ENCODE assay signal across 9 cellular contexts in the genomic region with DNA sequence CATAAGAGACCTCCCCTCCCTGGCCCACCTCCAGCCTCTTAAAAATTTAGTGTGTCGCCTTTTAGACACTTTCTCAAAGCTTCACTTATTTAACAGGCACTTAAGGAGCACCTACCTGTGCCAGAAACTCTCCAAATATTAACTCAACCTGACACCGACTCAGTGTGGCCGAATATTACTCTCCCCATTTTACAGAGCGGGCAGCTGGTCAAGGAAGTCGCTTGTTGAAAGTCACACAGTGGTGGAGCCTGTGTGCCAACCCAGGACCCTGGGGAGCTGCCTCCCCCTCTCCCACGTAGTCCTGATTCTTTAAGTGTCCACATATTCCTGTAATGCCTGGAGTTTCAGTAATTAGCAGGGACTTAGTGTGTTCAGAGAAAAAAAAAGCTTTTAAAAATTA. TPM values are rescaled to one million over a fixed set of nuclear protein-coding genes. Genes with fewer than 3 reads are reported as not detected.
DNase-seq lines count a peak whose midpoint lies in the region; ATAC-seq and TF ChIP-seq lines count a peak whose summit lies in the region.
"Had no signal": no experiment of that assay in that cellular context is flagged by ENCODE, and none has a peak within 500 bp of the region (broad histone marks: within the 10 kb centered on the region; RNA-seq: fewer than 3 reads in every experiment).

No MANE protein-coding gene starts in this region.

- no peak for TF ChIP-seq EP300 in sigmoid colon (IDR thresholded peaks at IDR 0.05)

- H3K4me1 ChIP-seq in DOHH2 (ENCODE audit: control insufficient read depth, low read length) (peaks cover 42% of the 10 kb centered on the region), SJCRH30 (peaks cover 30% of the 10 kb centered on the region), sigmoid colon (peaks cover 0 to 65% (median 45%) of the 10 kb centered on the region in 4 donors)

- H3K4me3 ChIP-seq in DOHH2 (ENCODE audit: low read length), result peak overlapping the region; percentile 78
- peak overlapping the region; percentile 97 for H3K4me3 ChIP-seq in SJCRH30
- H3K4me3 ChIP-seq in fibroblast of pulmonary artery (replicated peaks; ENCODE audit: low read depth, low read length), result peak overlapping the region; percentile 75
- H3K4me3 ChIP-seq in sigmoid colon, result peak overlapping the region; percentile 71 to 94 (median 82)

- TF ChIP-seq POLR2A in sigmoid colon (IDR thresholded peaks at IDR 0.05), result no peak

- TF ChIP-seq CTCF in DOHH2 (IDR thresholded peaks at IDR 0.05; ENCODE audit: low read depth, low read length, poor library complexity, severe bottlenecking), result no peak
- TF ChIP-seq CTCF in fibroblast of pulmonary artery (IDR thresholded peaks at IDR 0.05; ENCODE audit: low read length, missing control alignments), result no peak
- TF ChIP-seq CTCF in sigmoid colon (IDR thresholded peaks at IDR 0.05), result no peak

- no peak for ATAC-seq in GM21619 (IDR thresholded peaks at IDR 0.05; ENCODE audit: unreplicated experiment)
- no peak for ATAC-seq in HG02885 (IDR thresholded peaks at IDR 0.05; ENCODE audit: poor library complexity, unreplicated experiment)

- DNase-seq in SJCRH30, result peak in 1 of 2 experiments; percentile 49
- DNase-seq in fibroblast of pulmonary artery (ENCODE audit: low read depth), result no peak
- DNase-seq in sigmoid colon, result no peak
- no peak for DNase-seq in NCI-H187 (lab: John Stamatoyannopoulos, UW)
- DNase-seq in NCI-H446 treated with DMSO at 0.1 percent for 48 hours (lab: John Stamatoyannopoulos, UW), result no peak
- DNase-seq: NCI-H1694 had no signal

- H3F3A ChIP-seq in DOHH2 (ENCODE audit: control insufficient read depth, insufficient read depth), result no peaks in the 10 kb centered on the region

- H4K20me1 ChIP-seq in DOHH2 (ENCODE audit: control insufficient read depth, insufficient read depth, low read depth, low read length), result peaks cover 9% of the 10 kb centered on the region; the same call in 1 of the 2 replicates

- H3K4me2 ChIP-seq in DOHH2 (ENCODE audit: low read length), result peak overlapping the region; percentile 68

- peaks cover 36% of the 10 kb centered on the region for H3K79me2 ChIP-seq in DOHH2 (ENCODE audit: control insufficient read depth, low read length)

- H3K36me3 ChIP-seq in DOHH2 (ENCODE audit: control insufficient read depth, low read length) (no peaks in the 10 kb centered on the region), SJCRH30 (peaks cover 3% of the 10 kb centered on the region; the same call in 1 of the 2 replicates), sigmoid colon (no peaks in the 10 kb centered on the region)

- no peaks in the 10 kb centered on the region for H3K9me3 ChIP-seq in DOHH2 (ENCODE audit: control insufficient read depth, insufficient read depth, low read length)
- no peaks in the 10 kb centered on the region for H3K9me3 ChIP-seq in SJCRH30 (replicated peaks)
- no peaks in the 10 kb centered on the region for H3K9me3 ChIP-seq in sigmoid colon

- intact Hi-C loops in sigmoid colon (cut with DNase I), result loop anchor here (10.0 kb wide), 1 partner anchor 326 kb away; no protein-coding TSS in a partner anchor

- no peaks in the 10 kb centered on the region for H3K9me2 ChIP-seq in DOHH2 (replicated peaks; ENCODE audit: control insufficient read depth, low read length)

- no peak overlapping the region for H3K27ac ChIP-seq in DOHH2 (ENCODE audit: low read depth, low read length)
- peak overlapping the region; percentile 90 for H3K27ac ChIP-seq in SJCRH30
- H3K27ac ChIP-seq in sigmoid colon, result peak overlapping the region; percentile 83 to 96 (median 92)

- H3K27me3 ChIP-seq in DOHH2 (ENCODE audit: control insufficient read depth, low read length) (peaks cover 11% of the 10 kb centered on the region; the same call in 1 of the 2 replicates), SJCRH30 (no peaks in the 10 kb centered on the region), sigmoid colon (no peaks in the 10 kb centered on the region)

- WGBS in sigmoid colon, 2 donors, result 10 to 39% methylated on average over 6 of the region's 6 CpGs

RNA-seq across cellular contexts. Expression of gene PMEPA1, which starts 1.0 kb away (rescaled TPM):
- 15.0 and 15.4 TPM in 2 replicates for total RNA-seq in SJCRH30 (2014; rRNA removed; shearing (Covaris generic))
- 10 to 100 TPM in 1 of 4 donors, 1 to 10 TPM in 3; 3.9 to 23.3 (median 7.5) TPM for total RNA-seq in sigmoid colon
- 10 to 100 TPM in 1 of 3 donors, 1 to 10 TPM in 2; 3.6 to 16.8 (median 6.5) TPM for polyA plus RNA-seq in sigmoid colon
